Comparison of ENCODE assay signal across 24 cellular contexts in genomic region chr18:36492604-36493329, GRCh38.
DNase-seq lines count a peak whose midpoint lies in the region; ATAC-seq and TF ChIP-seq lines count a peak whose summit lies in the region.
"Had no signal": no experiment of that assay in that cellular context is flagged by ENCODE, and none has a peak within 500 bp of the region (broad histone marks: within the 10 kb centered on the region; RNA-seq: fewer than 3 reads in every experiment).

No MANE protein-coding gene starts in this region.

- WGBS in heart left ventricle, 4 donors, result 78 to 85% (median 80%) methylated on average over 6 of the region's 6 CpGs

- CTCF ChIA-PET in CD4-positive, alpha-beta memory T cell (lab: Charles Lee; ENCODE audit: partially characterized antibody), result no interaction called here

- TF ChIP-seq POLR2A in heart left ventricle (IDR thresholded peaks at IDR 0.05), result no peak

- no peaks in the 10 kb centered on the region for H3K36me3 ChIP-seq in heart left ventricle
- no peaks in the 10 kb centered on the region for H3K36me3 ChIP-seq in CD4-positive, alpha-beta memory T cell (ENCODE audit: insufficient read depth, low read length)
- H3K36me3 ChIP-seq: adrenal gland, BLaER1, spleen had no signal

- H3K27me3 ChIP-seq in heart left ventricle, result no peaks in the 10 kb centered on the region
- no peaks in the 10 kb centered on the region for H3K27me3 ChIP-seq in foreskin keratinocyte
- H3K27me3 ChIP-seq in CD4-positive, alpha-beta memory T cell (ENCODE audit: insufficient read depth, low read length), result no peaks in the 10 kb centered on the region
- H3K27me3 ChIP-seq: adrenal gland, BLaER1 had no signal

- peaks cover 8% of the 10 kb centered on the region for H3K4me1 Mint-ChIP-seq in type B pancreatic cell (ENCODE audit: unreplicated experiment)
- peaks cover 0 to 4% (median 1%) of the 10 kb centered on the region in 4 donors for H3K4me1 Mint-ChIP-seq in CD4-positive, alpha-beta memory T cell
- H3K4me1 Mint-ChIP-seq: stimulated activated effector memory CD8-positive, alpha-beta T cell treated with anti-CD3 and anti-CD28 coated beads, Interleukin-12 subunit alpha, Interleukin-12 subunit beta, amount 100 ng/mL, for 72 hours had no signal

- H3K27me3 Mint-ChIP-seq in type B pancreatic cell, result no peaks in the 10 kb centered on the region
- peaks cover 0 to 4% of the 10 kb centered on the region in 2 donors for H3K27me3 Mint-ChIP-seq in CD4-positive, alpha-beta memory T cell

- H3K9me3 ChIP-seq in heart left ventricle, result no peaks in the 10 kb centered on the region
- H3K9me3 ChIP-seq in CD4-positive, alpha-beta memory T cell (ENCODE audit: control insufficient read depth in 1 of 2, low read length in 2 of 2), result no peaks in the 10 kb centered on the region
- H3K9me3 ChIP-seq: adrenal gland, BLaER1, Caco-2, spleen had no signal

- no peak overlapping the region for H3K4me3 Mint-ChIP-seq in type B pancreatic cell
- no peak overlapping the region for H3K4me3 Mint-ChIP-seq in CD4-positive, alpha-beta memory T cell
- H3K4me3 Mint-ChIP-seq: activated T-cell treated with anti-CD3 and anti-CD28 coated beads, Interleukin-2, amount 50 U/mL, for 24 hours; stimulated activated effector memory CD8-positive, alpha-beta T cell treated with anti-CD3 and anti-CD28 coated beads, Interleukin-12 subunit alpha, Interleukin-12 subunit beta, amount 100 ng/mL, for 72 hours had no signal

- TF ChIP-seq CTCF in heart left ventricle (IDR thresholded peaks at IDR 0.05), result peak in 1 of 12 donors; percentile 9
- no peak for TF ChIP-seq CTCF in foreskin keratinocyte (conservative IDR thresholded peaks at IDR 0.05)
- TF ChIP-seq CTCF in type B pancreatic cell (conservative IDR thresholded peaks at IDR 0.05), result peak; percentile 57

- H3K4me3 ChIP-seq in heart left ventricle, result no peak overlapping the region
- no peak overlapping the region for H3K4me3 ChIP-seq in CD4-positive, alpha-beta memory T cell (ENCODE audit: low read length in 2 of 2)
- H3K4me3 ChIP-seq: adrenal gland, BLaER1, spleen had no signal

- ATAC-seq in heart left ventricle (no peak), Right ventricle myocardium inferior (no peak), foreskin keratinocyte (peak; percentile 68)
- ATAC-seq: stimulated activated effector memory CD8-positive, alpha-beta T cell treated with anti-CD3 and anti-CD28 coated beads, Interleukin-12 subunit alpha, Interleukin-12 subunit beta, amount 100 ng/mL, for 72 hours had no signal

- peaks cover 0 to 74% (median 18%) of the 10 kb centered on the region in 12 donors for H3K4me1 ChIP-seq in heart left ventricle
- no peaks in the 10 kb centered on the region for H3K4me1 ChIP-seq in foreskin keratinocyte
- no peaks in the 10 kb centered on the region for H3K4me1 ChIP-seq in CD4-positive, alpha-beta memory T cell (ENCODE audit: insufficient read depth, low read length)
- H3K4me1 ChIP-seq: adrenal gland, Caco-2, spleen had no signal

- H3K27ac Mint-ChIP-seq in type B pancreatic cell, result no peak overlapping the region
- no peak overlapping the region for H3K27ac Mint-ChIP-seq in CD4-positive, alpha-beta memory T cell
- H3K27ac Mint-ChIP-seq: activated T-cell treated with anti-CD3 and anti-CD28 coated beads, Interleukin-2, amount 50 U/mL, for 24 hours; stimulated activated effector memory CD8-positive, alpha-beta T cell treated with anti-CD3 and anti-CD28 coated beads, Interleukin-12 subunit alpha, Interleukin-12 subunit beta, amount 100 ng/mL, for 72 hours had no signal

- H3K27ac ChIP-seq in heart left ventricle, result peak overlapping the region in 8 of 12 donors; percentile 26 to 70 (median 46)
- no peak overlapping the region for H3K27ac ChIP-seq in foreskin keratinocyte
- H3K27ac ChIP-seq in CD4-positive, alpha-beta memory T cell (ENCODE audit: low read depth, low read length), result no peak overlapping the region
- H3K27ac ChIP-seq: adrenal gland, BLaER1, spleen had no signal

- DNase-seq in heart left ventricle, result no peak
- no peak for DNase-seq in Right ventricle myocardium inferior (ENCODE audit: missing footprints)
- peak; percentile 24 for DNase-seq in NCI-H69 (lab: John Stamatoyannopoulos, UW)
- DNase-seq in foreskin keratinocyte, result peak; percentile 12 to 58
- no peak for DNase-seq in type B pancreatic cell (ENCODE audit: extremely low spot score, unreplicated experiment)
- no peak for DNase-seq in inferior parietal cortex (ENCODE audit: extremely low spot score)
- no peak for DNase-seq in HUDEP-2 (lab: John Stamatoyannopoulos, UW; ENCODE audit: unreplicated experiment in 76 of 76)
- DNase-seq in CD4-positive, alpha-beta memory T cell, result no peak
- DNase-seq: ACHN; activated CD4-positive, alpha-beta T cell treated with anti-CD3 and anti-CD28 coated beads for 1 hour; activated naive CD4-positive, alpha-beta T cell; activated T-cell treated with anti-CD3 and anti-CD28 coated beads, Interleukin-2, amount 50 U/mL, for 24 hours; adrenal gland; glutamatergic neuron; KG1; left colon; mesenchymal stem cell; MV-4-11; nucleus accumbens; spleen; stimulated activated CD4-positive, alpha-beta T cell treated with anti-CD3 and anti-CD28 coated beads, Interleukin-2, amount 100 ng/mL, for 48 hours had no signal

- H3K9me3 Mint-ChIP-seq in type B pancreatic cell, result no peaks in the 10 kb centered on the region
- H3K9me3 Mint-ChIP-seq in CD4-positive, alpha-beta memory T cell, result no peaks in the 10 kb centered on the region
- H3K9me3 Mint-ChIP-seq: activated T-cell treated with anti-CD3 and anti-CD28 coated beads, Interleukin-2, amount 50 U/mL, for 24 hours; stimulated activated effector memory CD8-positive, alpha-beta T cell treated with anti-CD3 and anti-CD28 coated beads, Interleukin-12 subunit alpha, Interleukin-12 subunit beta, amount 100 ng/mL, for 72 hours had no signal

- no peaks in the 10 kb centered on the region for H3K36me3 Mint-ChIP-seq in type B pancreatic cell
- H3K36me3 Mint-ChIP-seq in CD4-positive, alpha-beta memory T cell, result no peaks in the 10 kb centered on the region
- H3K36me3 Mint-ChIP-seq: stimulated activated effector memory CD8-positive, alpha-beta T cell treated with anti-CD3 and anti-CD28 coated beads, Interleukin-12 subunit alpha, Interleukin-12 subunit beta, amount 100 ng/mL, for 72 hours had no signal

- intact Hi-C loops in heart left ventricle (cut with DNase I), result no loop called here
- intact Hi-C loops in Right ventricle myocardium inferior (cut with DNase I), result no loop called here
- intact Hi-C loops in CD4-positive, alpha-beta memory T cell (cut with micrococcal nuclease), result no loop called here

- POLR2A ChIA-PET in CD4-positive, alpha-beta memory T cell (lab: Charles Lee; ENCODE audit: partially characterized antibody), result no interaction called here

Comparison
In these comparisons a context has a peak if more than half of its experiments do, and no peak if none do; other contexts are left out.
1. DNase-seq: peak in NCI-H69 (single experiment) and foreskin keratinocyte (2 of 2); none in heart left ventricle (0 of 5), Right ventricle myocardium inferior (single experiment), type B pancreatic cell (single experiment), inferior parietal cortex (single experiment), HUDEP-2 (0 of 76) and CD4-positive, alpha-beta memory T cell (0 of 5).
2. H3K27ac ChIP-seq: peak in heart left ventricle (8 of 12); none in foreskin keratinocyte (single experiment) and CD4-positive, alpha-beta memory T cell (single experiment).